In the genomic region with DNA sequence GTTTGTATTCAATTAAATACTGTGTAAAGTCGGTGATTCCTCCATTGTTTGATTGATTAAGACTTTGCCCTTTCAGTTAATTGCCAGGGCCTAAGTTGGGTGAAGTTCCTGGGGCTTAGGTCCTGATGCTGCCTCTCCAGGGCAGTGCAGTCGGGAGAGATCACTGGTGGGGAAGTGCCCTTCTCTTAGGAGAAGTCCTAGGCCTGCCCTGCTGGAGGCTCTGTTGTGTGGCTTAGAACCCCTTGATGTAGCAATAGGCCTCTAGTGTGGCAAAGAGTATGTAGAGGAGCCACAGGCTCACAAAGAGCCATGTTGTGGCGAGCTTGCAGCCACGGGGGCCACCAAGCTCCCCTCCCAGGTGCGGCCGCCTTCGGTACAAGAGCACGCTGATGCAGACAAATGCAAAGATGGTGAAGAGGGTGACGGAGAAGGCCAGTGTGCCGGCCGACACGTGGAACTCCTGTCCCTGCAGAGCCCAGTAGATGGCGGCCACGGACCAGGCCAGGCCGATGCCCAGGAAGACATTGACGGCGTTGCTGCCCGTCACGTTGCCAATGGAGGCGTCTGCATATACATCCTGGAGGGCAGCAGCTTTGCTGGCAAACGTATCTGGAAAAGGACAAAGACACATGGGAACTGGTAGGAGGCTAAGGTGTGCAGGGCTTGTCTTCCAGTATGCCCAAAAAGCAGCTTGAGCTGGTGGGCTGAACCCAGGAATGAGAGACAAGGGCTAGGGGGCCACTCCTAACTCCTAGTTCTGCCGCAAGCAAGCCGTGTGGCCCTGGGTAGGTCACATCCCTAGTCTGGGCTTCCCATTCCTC, we compare ENCODE assay signal across 1 cellular context.
TF ChIP-seq lines count a peak whose summit lies in the region.

No MANE protein-coding gene starts in this region.

TF ChIP-seq in HepG2, 621 proteins besides CTCF, POLR2A, EP300 and RAD21 (continued from another document and continues in another):
- TF ChIP-seq, protein P1, sequence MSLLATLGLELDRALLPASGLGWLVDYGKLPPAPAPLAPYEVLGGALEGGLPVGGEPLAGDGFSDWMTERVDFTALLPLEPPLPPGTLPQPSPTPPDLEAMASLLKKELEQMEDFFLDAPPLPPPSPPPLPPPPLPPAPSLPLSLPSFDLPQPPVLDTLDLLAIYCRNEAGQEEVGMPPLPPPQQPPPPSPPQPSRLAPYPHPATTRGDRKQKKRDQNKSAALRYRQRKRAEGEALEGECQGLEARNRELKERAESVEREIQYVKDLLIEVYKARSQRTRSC (CRISPR knock-in tag; IDR thresholded peaks at IDR 0.05; ENCODE audit: low read depth), result peak; percentile 87; the same call in 1 of the 2 replicates
- TF ChIP-seq SKI (IDR thresholded peaks at IDR 0.05; ENCODE audit: partially characterized antibody) (no peak), ZNF564 (CRISPR knock-in tag; IDR thresholded peaks at IDR 0.05) (no peak), SP2 (CRISPR knock-in tag; IDR thresholded peaks at IDR 0.05) (no peak), SIX1 (CRISPR knock-in tag; IDR thresholded peaks at IDR 0.05; ENCODE audit: borderline replicate concordance) (no peak), CEBPB (IDR thresholded peaks at IDR 0.05; ENCODE audit: borderline replicate concordance, low read depth, low read length) (no peak), TOPORS (CRISPR knock-in tag; IDR thresholded peaks at IDR 0.05) (no peak), ZNF10 (CRISPR knock-in tag; IDR thresholded peaks at IDR 0.05; ENCODE audit: borderline replicate concordance, low read depth) (no peak), GZF1 (CRISPR knock-in tag; IDR thresholded peaks at IDR 0.05) (no peak), BRCA1 (CRISPR knock-in tag; IDR thresholded peaks at IDR 0.05) (no peak; the same call in 1 of the 2 replicates), CEBPG (CRISPR knock-in tag; IDR thresholded peaks at IDR 0.05) (peak; percentile 67; the same call in 1 of the 2 replicates), ZNF263 (CRISPR knock-in tag; IDR thresholded peaks at IDR 0.05) (no peak), SATB2 (CRISPR knock-in tag; IDR thresholded peaks at IDR 0.05) (no peak), ZNF224 (CRISPR knock-in tag; IDR thresholded peaks at IDR 0.05) (peak; percentile 76; the same call in 1 of the 2 replicates), ZFP36L2 (CRISPR knock-in tag; IDR thresholded peaks at IDR 0.05) (0 out of 2 replicates have a peak, but pooled peaks have one; percentile 25), ZNF780A (CRISPR knock-in tag; IDR thresholded peaks at IDR 0.05) (no peak), TCF7 (IDR thresholded peaks at IDR 0.05; ENCODE audit: low read depth) (no peak), CAMTA2 (CRISPR knock-in tag; IDR thresholded peaks at IDR 0.05; ENCODE audit: borderline replicate concordance) (no peak), DPF2 (CRISPR knock-in tag; IDR thresholded peaks at IDR 0.05; ENCODE audit: borderline replicate concordance, low read depth) (peak; percentile 52; the same call in 1 of the 2 replicates), ZNF749 (CRISPR knock-in tag; IDR thresholded peaks at IDR 0.05; ENCODE audit: borderline replicate concordance) (no peak), HOXA3 (CRISPR knock-in tag; IDR thresholded peaks at IDR 0.05) (peak; percentile 85), IKZF5 (CRISPR knock-in tag; IDR thresholded peaks at IDR 0.05) (peak; percentile 75; the same call in 1 of the 2 replicates), ZNF768 (CRISPR knock-in tag; IDR thresholded peaks at IDR 0.05) (peak; percentile 68; the same call in 1 of the 2 replicates), FOXP1 (IDR thresholded peaks at IDR 0.05) (no peak), FOXP1 (CRISPR knock-in tag; IDR thresholded peaks at IDR 0.05) (no peak), LCORL (IDR thresholded peaks at IDR 0.05) (no peak), LCORL (CRISPR knock-in tag; IDR thresholded peaks at IDR 0.05) (peak; percentile 46; the same call in 1 of the 2 replicates), SAFB2 (CRISPR knock-in tag; IDR thresholded peaks at IDR 0.05; ENCODE audit: borderline replicate concordance, low read depth) (peak; percentile 64; the same call in 1 of the 2 replicates), KLF12 (CRISPR knock-in tag; IDR thresholded peaks at IDR 0.05; ENCODE audit: borderline replicate concordance) (no peak), PHB2 (IDR thresholded peaks at IDR 0.05; ENCODE audit: partially characterized antibody) (no peak), ZNF777 (CRISPR knock-in tag; IDR thresholded peaks at IDR 0.05) (peak; percentile 48; the same call in 1 of the 2 replicates), ZNF614 (CRISPR knock-in tag; IDR thresholded peaks at IDR 0.05; ENCODE audit: borderline replicate concordance) (peak; percentile 86; the same call in 1 of the 2 replicates), ZNF407 (CRISPR knock-in tag; IDR thresholded peaks at IDR 0.05; ENCODE audit: not compliant biosample characterization) (peak; percentile 23), ARNT2 (CRISPR knock-in tag; IDR thresholded peaks at IDR 0.05; ENCODE audit: low read depth) (peak; percentile 82; the same call in 1 of the 2 replicates), SMYD3 (CRISPR knock-in tag; IDR thresholded peaks at IDR 0.05) (no peak), MBD4 (IDR thresholded peaks at IDR 0.05; ENCODE audit: borderline replicate concordance, low read length) (no peak), ZBTB7A (CRISPR knock-in tag; IDR thresholded peaks at IDR 0.05) (peak; percentile 69; the same call in 1 of the 2 replicates), TOE1 (CRISPR knock-in tag; IDR thresholded peaks at IDR 0.05) (peak; percentile 66; the same call in 1 of the 2 replicates), SOX13 (IDR thresholded peaks at IDR 0.05) (no peak), SOX13 (CRISPR knock-in tag; conservative IDR thresholded peaks at IDR 0.05 in 1 of 2, IDR thresholded peaks at IDR 0.05 in 1 of 2) (no peak; a peak in 1 of 4 replicates)
- TF ChIP-seq, protein P2, sequence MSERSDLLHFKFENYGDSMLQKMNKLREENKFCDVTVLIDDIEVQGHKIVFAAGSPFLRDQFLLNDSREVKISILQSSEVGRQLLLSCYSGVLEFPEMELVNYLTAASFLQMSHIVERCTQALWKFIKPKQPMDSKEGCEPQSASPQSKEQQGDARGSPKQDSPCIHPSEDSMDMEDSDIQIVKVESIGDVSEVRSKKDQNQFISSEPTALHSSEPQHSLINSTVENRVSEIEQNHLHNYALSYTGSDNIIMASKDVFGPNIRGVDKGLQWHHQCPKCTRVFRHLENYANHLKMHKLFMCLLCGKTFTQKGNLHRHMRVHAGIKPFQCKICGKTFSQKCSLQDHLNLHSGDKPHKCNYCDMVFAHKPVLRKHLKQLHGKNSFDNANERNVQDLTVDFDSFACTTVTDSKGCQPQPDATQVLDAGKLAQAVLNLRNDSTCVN (CRISPR knock-in tag; IDR thresholded peaks at IDR 0.05; ENCODE audit: borderline replicate concordance), result peak; percentile 78; the same call in 1 of the 2 replicates
- TF ChIP-seq, protein P3, sequence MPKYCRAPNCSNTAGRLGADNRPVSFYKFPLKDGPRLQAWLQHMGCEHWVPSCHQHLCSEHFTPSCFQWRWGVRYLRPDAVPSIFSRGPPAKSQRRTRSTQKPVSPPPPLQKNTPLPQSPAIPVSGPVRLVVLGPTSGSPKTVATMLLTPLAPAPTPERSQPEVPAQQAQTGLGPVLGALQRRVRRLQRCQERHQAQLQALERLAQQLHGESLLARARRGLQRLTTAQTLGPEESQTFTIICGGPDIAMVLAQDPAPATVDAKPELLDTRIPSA (CRISPR knock-in tag; IDR thresholded peaks at IDR 0.05; ENCODE audit: borderline replicate concordance), result no peak
- TF ChIP-seq, protein P4, sequence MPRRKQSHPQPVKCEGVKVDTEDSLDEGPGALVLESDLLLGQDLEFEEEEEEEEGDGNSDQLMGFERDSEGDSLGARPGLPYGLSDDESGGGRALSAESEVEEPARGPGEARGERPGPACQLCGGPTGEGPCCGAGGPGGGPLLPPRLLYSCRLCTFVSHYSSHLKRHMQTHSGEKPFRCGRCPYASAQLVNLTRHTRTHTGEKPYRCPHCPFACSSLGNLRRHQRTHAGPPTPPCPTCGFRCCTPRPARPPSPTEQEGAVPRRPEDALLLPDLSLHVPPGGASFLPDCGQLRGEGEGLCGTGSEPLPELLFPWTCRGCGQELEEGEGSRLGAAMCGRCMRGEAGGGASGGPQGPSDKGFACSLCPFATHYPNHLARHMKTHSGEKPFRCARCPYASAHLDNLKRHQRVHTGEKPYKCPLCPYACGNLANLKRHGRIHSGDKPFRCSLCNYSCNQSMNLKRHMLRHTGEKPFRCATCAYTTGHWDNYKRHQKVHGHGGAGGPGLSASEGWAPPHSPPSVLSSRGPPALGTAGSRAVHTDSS (CRISPR knock-in tag; conservative IDR thresholded peaks at IDR 0.05), result no peak
- TF ChIP-seq, protein P5, sequence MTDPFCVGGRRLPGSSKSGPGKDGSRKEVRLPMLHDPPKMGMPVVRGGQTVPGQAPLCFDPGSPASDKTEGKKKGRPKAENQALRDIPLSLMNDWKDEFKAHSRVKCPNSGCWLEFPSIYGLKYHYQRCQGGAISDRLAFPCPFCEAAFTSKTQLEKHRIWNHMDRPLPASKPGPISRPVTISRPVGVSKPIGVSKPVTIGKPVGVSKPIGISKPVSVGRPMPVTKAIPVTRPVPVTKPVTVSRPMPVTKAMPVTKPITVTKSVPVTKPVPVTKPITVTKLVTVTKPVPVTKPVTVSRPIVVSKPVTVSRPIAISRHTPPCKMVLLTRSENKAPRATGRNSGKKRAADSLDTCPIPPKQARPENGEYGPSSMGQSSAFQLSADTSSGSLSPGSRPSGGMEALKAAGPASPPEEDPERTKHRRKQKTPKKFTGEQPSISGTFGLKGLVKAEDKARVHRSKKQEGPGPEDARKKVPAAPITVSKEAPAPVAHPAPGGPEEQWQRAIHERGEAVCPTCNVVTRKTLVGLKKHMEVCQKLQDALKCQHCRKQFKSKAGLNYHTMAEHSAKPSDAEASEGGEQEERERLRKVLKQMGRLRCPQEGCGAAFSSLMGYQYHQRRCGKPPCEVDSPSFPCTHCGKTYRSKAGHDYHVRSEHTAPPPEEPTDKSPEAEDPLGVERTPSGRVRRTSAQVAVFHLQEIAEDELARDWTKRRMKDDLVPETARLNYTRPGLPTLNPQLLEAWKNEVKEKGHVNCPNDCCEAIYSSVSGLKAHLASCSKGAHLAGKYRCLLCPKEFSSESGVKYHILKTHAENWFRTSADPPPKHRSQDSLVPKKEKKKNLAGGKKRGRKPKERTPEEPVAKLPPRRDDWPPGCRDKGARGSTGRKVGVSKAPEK (CRISPR knock-in tag; IDR thresholded peaks at IDR 0.05; ENCODE audit: borderline replicate concordance), result no peak
- TF ChIP-seq, protein P6, sequence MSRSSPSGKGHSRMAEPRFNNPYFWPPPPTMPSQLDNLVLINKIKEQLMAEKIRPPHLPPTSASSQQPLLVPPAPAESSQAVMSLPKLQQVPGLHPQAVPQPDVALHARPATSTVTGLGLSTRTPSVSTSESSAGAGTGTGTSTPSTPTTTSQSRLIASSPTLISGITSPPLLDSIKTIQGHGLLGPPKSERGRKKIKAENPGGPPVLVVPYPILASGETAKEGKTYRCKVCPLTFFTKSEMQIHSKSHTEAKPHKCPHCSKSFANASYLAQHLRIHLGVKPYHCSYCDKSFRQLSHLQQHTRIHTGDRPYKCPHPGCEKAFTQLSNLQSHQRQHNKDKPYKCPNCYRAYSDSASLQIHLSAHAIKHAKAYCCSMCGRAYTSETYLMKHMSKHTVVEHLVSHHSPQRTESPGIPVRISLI (CRISPR knock-in tag; IDR thresholded peaks at IDR 0.05; ENCODE audit: borderline replicate concordance), result peak; percentile 59; the same call in 1 of the 2 replicates
